Comparison of ENCODE assay signal across 8 cellular contexts in the genomic region with DNA sequence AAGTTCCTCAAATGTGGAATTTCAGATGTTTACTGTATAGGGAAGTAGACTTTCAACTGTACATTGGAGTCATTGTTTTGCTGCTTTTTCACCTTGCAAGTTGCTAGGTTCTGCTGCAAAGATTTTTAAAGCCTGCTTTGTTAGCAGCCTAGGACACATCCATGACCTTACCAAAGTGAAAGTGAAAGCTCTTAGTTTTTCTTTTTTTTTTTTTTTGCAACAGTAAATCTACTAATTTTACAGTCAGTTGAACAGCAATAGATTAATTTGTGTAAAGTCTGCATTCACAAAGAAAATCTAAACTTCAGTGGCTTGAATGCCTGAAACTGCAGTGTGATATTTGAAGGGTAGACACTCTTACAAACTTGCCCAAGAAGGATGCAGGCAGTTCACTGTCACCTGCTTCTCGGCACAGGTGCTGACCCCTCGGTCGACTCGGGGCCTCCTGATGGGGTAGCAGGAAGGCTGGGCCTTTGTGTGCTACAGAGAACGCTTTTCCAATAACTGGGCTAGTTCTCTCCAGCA. TPM values are rescaled to one million over a fixed set of nuclear protein-coding genes. Genes with fewer than 3 reads are reported as not detected.
DNase-seq lines count a peak whose midpoint lies in the region; ATAC-seq and TF ChIP-seq lines count a peak whose summit lies in the region.

No MANE protein-coding gene starts in this region.

- peaks cover 11% of the 10 kb centered on the region for H3F3A ChIP-seq in DOHH2 (ENCODE audit: control insufficient read depth, insufficient read depth)

- no peaks in the 10 kb centered on the region for H3K9me3 Mint-ChIP-seq in osteocyte (ENCODE audit: unreplicated experiment)

- no peak overlapping the region for H3K27ac ChIP-seq in DOHH2 (ENCODE audit: low read depth, low read length)
- H3K27ac ChIP-seq in breast epithelium: no peak overlapping the region

- no peak overlapping the region for H3K27ac Mint-ChIP-seq in osteocyte (ENCODE audit: unreplicated experiment)

- H3K4me3 ChIP-seq in DOHH2 (ENCODE audit: low read length): peak overlapping the region; percentile 46
- peak overlapping the region in 2 of 3 donors; percentile 21 to 54 for H3K4me3 ChIP-seq in breast epithelium

- peaks cover 13% of the 10 kb centered on the region for H3K4me1 Mint-ChIP-seq in osteocyte (ENCODE audit: unreplicated experiment)

- DNase-seq in NCI-H146 (lab: John Stamatoyannopoulos, UW) (peak; percentile 72), breast epithelium (ENCODE audit: low spot score in 2 of 2) (no peak), osteocyte (ENCODE audit: extremely low spot score, unreplicated experiment) (no peak), NCI-H1417 treated with DMSO at 0.1 percent for 48 hours (lab: John Stamatoyannopoulos, UW) (no peak)

- H3K27me3 ChIP-seq in DOHH2 (ENCODE audit: control insufficient read depth, low read length): no peaks in the 10 kb centered on the region
- H3K27me3 ChIP-seq in breast epithelium: no peaks in the 10 kb centered on the region

- no peaks in the 10 kb centered on the region for H3K9me3 ChIP-seq in DOHH2 (ENCODE audit: control insufficient read depth, insufficient read depth, low read length)
- H3K9me3 ChIP-seq in breast epithelium: no peaks in the 10 kb centered on the region

- H3K4me2 ChIP-seq in DOHH2 (ENCODE audit: low read length): peak overlapping the region; percentile 58

- no peaks in the 10 kb centered on the region for H4K20me1 ChIP-seq in DOHH2 (ENCODE audit: control insufficient read depth, insufficient read depth, low read depth, low read length)

- peaks cover 3% of the 10 kb centered on the region; the same call in 1 of the 2 replicates for H3K79me2 ChIP-seq in DOHH2 (ENCODE audit: control insufficient read depth, low read length)

- H3K9me2 ChIP-seq in DOHH2 (replicated peaks; ENCODE audit: control insufficient read depth, low read length): no peaks in the 10 kb centered on the region

- H3K4me3 Mint-ChIP-seq in osteocyte (ENCODE audit: unreplicated experiment): peak overlapping the region; percentile 57

- intact Hi-C loops in breast epithelium (cut with DNase I; ENCODE audit: low total_unique reads): no loop called here

- TF ChIP-seq POLR2A in breast epithelium (IDR thresholded peaks at IDR 0.05): no peak

- H3K27me3 Mint-ChIP-seq in osteocyte (ENCODE audit: unreplicated experiment): peaks cover 25% of the 10 kb centered on the region

- H3K36me3 Mint-ChIP-seq in osteocyte (ENCODE audit: unreplicated experiment): no peaks in the 10 kb centered on the region

- no peak for TF ChIP-seq CTCF in DOHH2 (IDR thresholded peaks at IDR 0.05; ENCODE audit: low read depth, low read length, poor library complexity, severe bottlenecking)
- no peak for TF ChIP-seq CTCF in breast epithelium (IDR thresholded peaks at IDR 0.05)
- no peak for TF ChIP-seq CTCF in osteocyte (IDR thresholded peaks at IDR 0.05)

- H3K4me1 ChIP-seq in DOHH2 (ENCODE audit: control insufficient read depth, low read length) (peaks cover 23% of the 10 kb centered on the region), breast epithelium (no peaks in the 10 kb centered on the region)

- ATAC-seq in GM21576 (IDR thresholded peaks at IDR 0.05; ENCODE audit: unreplicated experiment) (no peak), GM18502 (IDR thresholded peaks at IDR 0.05; ENCODE audit: poor library complexity, unreplicated experiment) (no peak), GM21723 (IDR thresholded peaks at IDR 0.05; ENCODE audit: unreplicated experiment) (no peak)

- H3K36me3 ChIP-seq in DOHH2 (ENCODE audit: control insufficient read depth, low read length) (no peaks in the 10 kb centered on the region), breast epithelium (no peaks in the 10 kb centered on the region)

RNA-seq across cellular contexts. Expression of a gene that starts 5.0 kb away (rescaled TPM):
- 100 to 1,000 TPM in 1 of 3 donors, 10 to 100 TPM in 2; 67.5 to 146 (median 72.7) TPM for total RNA-seq in breast epithelium
- total RNA-seq in osteocyte: 38.9 and 41.6 TPM in 2 replicates

RNA-seq across cellular contexts. Expression of a gene that starts 31.0 kb away (rescaled TPM):
- total RNA-seq in breast epithelium (100 to 1,000 TPM; 124 to 186 (median 175) TPM), osteocyte (67.0 and 67.4 TPM in 2 replicates)
